26 cellular contexts compared by ENCODE assay signal in the genomic region with DNA sequence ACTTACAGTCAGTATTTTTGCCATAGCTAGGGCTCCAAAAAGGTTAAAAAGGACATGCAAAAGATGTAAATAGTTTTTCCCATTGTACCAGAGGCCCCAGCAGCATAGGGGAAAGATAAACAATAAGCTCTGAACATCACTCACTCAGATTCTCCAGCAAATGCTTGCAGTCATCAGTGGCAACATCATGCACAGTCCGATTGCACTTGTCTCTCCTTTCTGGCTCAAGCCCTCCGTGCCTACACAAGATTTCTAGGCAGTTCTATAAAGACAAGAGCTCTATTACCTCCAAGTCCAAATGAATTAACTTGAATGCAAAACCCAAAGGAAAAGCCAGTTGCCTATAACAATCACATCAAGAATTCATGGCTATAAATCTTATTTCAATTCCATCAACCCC.
"Had no signal": no experiment of that assay in that cellular context is flagged by ENCODE, and none has a peak within 500 bp of the region (broad histone marks: within the 10 kb centered on the region; RNA-seq: fewer than 3 reads in every experiment).

No MANE protein-coding gene starts in this region.

- H3K4me1 Mint-ChIP-seq: mesothelial cell of epicardium; naive B cell; neural crest cell; stimulated activated naive B cell treated with anti-CD40 and anti-IgM and Interleukin-4, amounts not matched to agents 10 μg/mL and 1 μg/mL and 100 μg/mL, for 72 hours had no signal

- H3K27ac Mint-ChIP-seq: immature natural killer cell; mesothelial cell of epicardium; naive B cell; natural killer cell treated with Interleukin-12 subunit alpha and Interleukin-12 subunit beta and Interleukin-15 and Interleukin-18, amount 100 ng/mL, for 72 hours; progenitor cell of endocrine pancreas; stimulated activated naive B cell treated with anti-CD40 and anti-IgM and Interleukin-4, amounts not matched to agents 10 μg/mL and 1 μg/mL and 100 μg/mL, for 72 hours; stimulated activated naive CD8-positive, alpha-beta T cell treated with anti-CD3 and anti-CD28 coated beads, Interleukin-15, Interleukin-2, amounts not matched to agents 100 ng/mL and 50 ng/mL, for 24 hours had no signal

- H3K4me3 Mint-ChIP-seq: immature natural killer cell; mesothelial cell of epicardium; naive B cell; natural killer cell treated with Interleukin-12 subunit alpha and Interleukin-12 subunit beta and Interleukin-15 and Interleukin-18, amount 100 ng/mL, for 72 hours; neural crest cell; stimulated activated naive B cell treated with anti-CD40 and anti-IgM and Interleukin-4, amounts not matched to agents 10 μg/mL and 1 μg/mL and 100 μg/mL, for 72 hours; stimulated activated naive CD8-positive, alpha-beta T cell treated with anti-CD3 and anti-CD28 coated beads, Interleukin-15, Interleukin-2, amounts not matched to agents 100 ng/mL and 50 ng/mL, for 24 hours had no signal

- H3K27ac ChIP-seq: esophagus muscularis mucosa, foreskin keratinocyte, gastroesophageal sphincter, neutrophil, pancreas, right lobe of liver, testis, tibial nerve, upper lobe of left lung, uterus had no signal

- H3K9me3 Mint-ChIP-seq: mesothelial cell of epicardium; neural crest cell; stimulated activated naive CD8-positive, alpha-beta T cell treated with anti-CD3 and anti-CD28 coated beads, Interleukin-15, Interleukin-2, amounts not matched to agents 100 ng/mL and 50 ng/mL, for 24 hours had no signal

- H3K36me3 Mint-ChIP-seq: immature natural killer cell; naive B cell; natural killer cell treated with Interleukin-12 subunit alpha and Interleukin-12 subunit beta and Interleukin-15 and Interleukin-18, amount 100 ng/mL, for 72 hours; stimulated activated naive B cell treated with anti-CD40 and anti-IgM and Interleukin-4, amounts not matched to agents 10 μg/mL and 1 μg/mL and 100 μg/mL, for 72 hours had no signal

- H3K27me3 Mint-ChIP-seq: progenitor cell of endocrine pancreas had no signal

- DNase-seq: cerebellar nuclear complex; effector CD8-positive, alpha-beta T cell; foreskin keratinocyte; glutamatergic neuron; immature natural killer cell; mesenchymal stem cell; mucosa of descending colon; naive B cell; pancreas; right lobe of liver; small intestine; stimulated activated CD4-positive, alpha-beta T cell treated with anti-CD3 and anti-CD28 coated beads, Interleukin-15, amount 100 ng/mL, for 24 hours; stimulated activated CD4-positive, alpha-beta T cell treated with anti-CD3 and anti-CD28 coated beads, Interleukin-2, amount 100 ng/mL, for 48 hours; stimulated activated naive B cell treated with anti-CD40 and anti-IgM and Interleukin-4, amounts not matched to agents 10 μg/mL and 1 μg/mL and 100 μg/mL, for 72 hours; testis; upper lobe of left lung; uterus had no signal
